In genomic region chr19:40433391-40434216, GRCh38 we compare ENCODE assay signal across 8 cellular contexts. TPM values are rescaled to one million over a fixed set of nuclear protein-coding genes. Genes with fewer than 3 reads are reported as not detected.
DNase-seq lines count a peak whose midpoint lies in the region; ATAC-seq and TF ChIP-seq lines count a peak whose summit lies in the region.

No MANE protein-coding gene starts in this region.

- TF ChIP-seq CTCF in body of pancreas (IDR thresholded peaks at IDR 0.05) = no peak

- peak; percentile 82 for DNase-seq in COLO668 (lab: John Stamatoyannopoulos, UW; ENCODE audit: unreplicated experiment)
- peak; percentile 37 for DNase-seq in NCI-H128 (lab: John Stamatoyannopoulos, UW; ENCODE audit: unreplicated experiment)
- peak; percentile 63 for DNase-seq in T-helper 2 cell treated with Interferon-gamma antibody and Interleukin-4, amounts not matched to agents 5 μg/mL and 100 μg/mL, for 36 hours (ENCODE audit: low spot score)
- DNase-seq in body of pancreas = peak; percentile 88 to 92 (median 90)
- DNase-seq in hypothalamus (lab: John Stamatoyannopoulos, UW) = peak in 49 of 51 donors; percentile 25 to 86 (median 72)

- H3K9me3 Mint-ChIP-seq in T-helper 2 cell treated with Interferon-gamma antibody and Interleukin-4, amounts not matched to agents 5 μg/mL and 100 μg/mL, for 36 hours = no peaks in the 10 kb centered on the region

- H3K27ac ChIP-seq in body of pancreas (peak overlapping the region; percentile 72 to 93 (median 88)), rectal smooth muscle tissue (ENCODE audit: low read depth, low read length) (peak overlapping the region; percentile 98)

- no peaks in the 10 kb centered on the region for H3K36me3 ChIP-seq in body of pancreas (replicated peaks in 1 of 2; ENCODE audit: insufficient read depth in 1 of 2, low read depth in 2 of 2)
- H3K36me3 ChIP-seq in rectal smooth muscle tissue (ENCODE audit: control insufficient read depth, insufficient read depth, low read length) = no peaks in the 10 kb centered on the region

- H3K4me3 Mint-ChIP-seq in T-helper 2 cell treated with Interferon-gamma antibody and Interleukin-4, amounts not matched to agents 5 μg/mL and 100 μg/mL, for 36 hours = peak overlapping the region; percentile 93

- WGBS in body of pancreas, 2 donors = 0% methylated on average over 22 to 50 of the region's 50 CpGs

- ATAC-seq in GM21825 (IDR thresholded peaks at IDR 0.05; ENCODE audit: unreplicated experiment) = peak; percentile 48
- peak; percentile 98 for ATAC-seq in body of pancreas
- ATAC-seq in HG02973 (IDR thresholded peaks at IDR 0.05; ENCODE audit: unreplicated experiment) = no peak

- peaks cover 6% of the 10 kb centered on the region for H3K4me1 Mint-ChIP-seq in T-helper 2 cell treated with Interferon-gamma antibody and Interleukin-4, amounts not matched to agents 5 μg/mL and 100 μg/mL, for 36 hours (ENCODE audit: low read depth)

- peak; percentile 27 to 79 (median 78) for TF ChIP-seq POLR2A in body of pancreas (IDR thresholded peaks at IDR 0.05)

- H3K27ac Mint-ChIP-seq in T-helper 2 cell treated with Interferon-gamma antibody and Interleukin-4, amounts not matched to agents 5 μg/mL and 100 μg/mL, for 36 hours = peak overlapping the region; percentile 98

- peak overlapping the region; percentile 82 for H3K9ac ChIP-seq in rectal smooth muscle tissue (ENCODE audit: low read length)

- intact Hi-C loops in body of pancreas (cut with DNase I) = no loop called here

- H3K4me3 ChIP-seq in body of pancreas (no peak overlapping the region), rectal smooth muscle tissue (ENCODE audit: low read length) (peak overlapping the region; percentile 77)

- no peaks in the 10 kb centered on the region for H3K27me3 ChIP-seq in body of pancreas
- no peaks in the 10 kb centered on the region for H3K27me3 ChIP-seq in rectal smooth muscle tissue (ENCODE audit: control insufficient read depth, insufficient read depth, low read length)

- H3K4me1 ChIP-seq in body of pancreas (peaks cover 23% of the 10 kb centered on the region), rectal smooth muscle tissue (ENCODE audit: control insufficient read depth, insufficient read depth, low read length) (peaks cover 3% of the 10 kb centered on the region)

- H3K36me3 Mint-ChIP-seq in T-helper 2 cell treated with Interferon-gamma antibody and Interleukin-4, amounts not matched to agents 5 μg/mL and 100 μg/mL, for 36 hours (ENCODE audit: low read depth) = no peaks in the 10 kb centered on the region

- no peaks in the 10 kb centered on the region for H3K9me3 ChIP-seq in body of pancreas

- no peaks in the 10 kb centered on the region for H3K27me3 Mint-ChIP-seq in T-helper 2 cell treated with Interferon-gamma antibody and Interleukin-4, amounts not matched to agents 5 μg/mL and 100 μg/mL, for 36 hours (ENCODE audit: low read depth)

RNA-seq across cellular contexts. Expression of gene SERTAD1, which starts 7.8 kb away (rescaled TPM):
- total RNA-seq in body of pancreas = 1 to 10 TPM; 6.9 to 7.3 TPM

RNA-seq across cellular contexts. Expression of gene SERTAD3, which starts 10.5 kb away (rescaled TPM):
- 10 to 100 TPM in 1 of 2 donors, 1 to 10 TPM in 1; 5.7 to 10.2 TPM for total RNA-seq in body of pancreas

RNA-seq across cellular contexts. Expression of gene PRX, which starts 20.4 kb away (rescaled TPM):
- 10 to 100 TPM in 1 of 2 donors, 1 to 10 TPM in 1; 5.7 to 14.8 TPM for total RNA-seq in body of pancreas

RNA-seq across cellular contexts. Expression of gene BLVRB, which starts 31.9 kb away (rescaled TPM):
- total RNA-seq in body of pancreas = 100 to 1,000 TPM in 1 of 2 donors, 10 to 100 TPM in 1; 79.8 to 109 TPM

RNA-seq across cellular contexts. Expression of gene SPTBN4, which starts 33.2 kb away (rescaled TPM):
- total RNA-seq in body of pancreas = 1 to 10 TPM; 1.8 to 6.3 TPM

Comparison
In these comparisons a context has a peak if more than half of its experiments do, and no peak if none do; other contexts are left out.
1. DNase-seq: peak in every context shown above with its lines; median percentile 90 in body of pancreas; 82 in COLO668; 72 in hypothalamus; 63 in T-helper 2 cell treated with Interferon-gamma antibody and Interleukin-4, amounts not matched to agents 5 μg/mL and 100 μg/mL, for 36 hours; 37 in NCI-H128.